In genomic region chr1:1212780-1213152, GRCh38 we compare ENCODE assay signal across 1 cellular context.
TF ChIP-seq lines count a peak whose summit lies in the region.

No MANE protein-coding gene starts in this region.

TF ChIP-seq in HepG2, 621 proteins besides CTCF, POLR2A, EP300 and RAD21:
- TF ChIP-seq FOXJ3 (CRISPR knock-in tag; IDR thresholded peaks at IDR 0.05; ENCODE audit: borderline replicate concordance) (no peak), PBX3 (CRISPR knock-in tag; IDR thresholded peaks at IDR 0.05; ENCODE audit: borderline replicate concordance) (no peak), GABPA (IDR thresholded peaks at IDR 0.05; ENCODE audit: low read depth, low read length) (no peak), GABPA (CRISPR knock-in tag; IDR thresholded peaks at IDR 0.05; ENCODE audit: low read depth) (peak; percentile 46; the same call in 1 of the 2 replicates), ZNF501 (CRISPR knock-in tag; IDR thresholded peaks at IDR 0.05) (no peak), FOXC1 (CRISPR knock-in tag; IDR thresholded peaks at IDR 0.05; ENCODE audit: borderline replicate concordance) (no peak)
